Comparison of ENCODE assay signal across 34 cellular contexts in the genomic region with DNA sequence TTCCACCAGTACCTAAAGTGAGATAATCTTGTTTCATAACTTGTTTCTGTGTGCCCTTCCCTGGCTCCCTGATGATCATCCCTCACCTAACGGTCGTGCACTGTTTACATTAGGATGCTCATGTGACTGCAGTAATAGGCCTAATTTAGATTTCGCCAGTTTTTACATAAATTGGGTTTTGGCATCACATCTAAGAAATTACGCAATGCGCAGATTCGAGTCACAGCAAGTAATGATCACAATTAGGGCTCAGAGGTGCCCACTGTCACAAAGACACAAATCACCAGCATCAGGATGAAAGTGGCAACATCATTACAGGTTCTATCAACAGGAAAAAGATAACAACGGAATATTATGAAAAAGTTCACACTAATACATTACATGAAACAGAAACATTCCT.
"Had no signal": no experiment of that assay in that cellular context is flagged by ENCODE, and none has a peak within 500 bp of the region (broad histone marks: within the 10 kb centered on the region; RNA-seq: fewer than 3 reads in every experiment).

No MANE protein-coding gene starts in this region.

- H3K9me3 Mint-ChIP-seq: activated CD4-positive, alpha-beta memory T cell treated with anti-CD3 and anti-CD28 coated beads for 36 hours; activated naive CD4-positive, alpha-beta T cell treated with anti-CD3 and anti-CD28 coated beads for 36 hours; activated T-helper 1 cell treated with anti-CD3 and anti-CD28 coated beads, Interleukin-12 subunit alpha, Interleukin-12 subunit beta, Interleukin-2, Interleukin-4 antibody, amounts not matched to agents 30 ng/mL and 10 ng/mL and 1 ng/mL, durations not matched to agents 14 hours and 24 hours and 36 hours; effector memory CD8-positive, alpha-beta T cell; naive thymus-derived CD4-positive, alpha-beta T cell; neural progenitor cell had no signal

- H3K4me3 ChIP-seq: neural progenitor cell, psoas muscle, smooth muscle cell, stomach, thyroid gland, upper lobe of left lung, vagina had no signal

- H3K27me3 Mint-ChIP-seq: activated CD4-positive, alpha-beta memory T cell treated with anti-CD3 and anti-CD28 coated beads for 36 hours; effector memory CD8-positive, alpha-beta T cell; naive thymus-derived CD4-positive, alpha-beta T cell; stimulated activated naive B cell treated with anti-CD40 and anti-IgM and Interleukin-4, amounts not matched to agents 10 μg/mL and 1 μg/mL and 100 μg/mL, for 72 hours had no signal

- DNase-seq: activated CD4-positive, alpha-beta memory T cell treated with anti-CD3 and anti-CD28 coated beads for 36 hours; activated CD4-positive, alpha-beta T cell treated with anti-CD3 and anti-CD28 coated beads for 48 hours; activated CD8-positive, alpha-beta memory T cell treated with anti-CD3 and anti-CD28 coated beads, Interleukin-2, amount 50 U/mL, for 4 hours; activated effector memory CD4-positive, alpha-beta T cell treated with anti-CD3 and anti-CD28 coated beads, Interleukin-2, amount 50 U/mL, for 16 hours; activated naive CD4-positive, alpha-beta T cell treated with anti-CD3 and anti-CD28 coated beads for 36 hours; activated T-cell treated with anti-CD3 and anti-CD28 coated beads, Interleukin-2, amount 50 U/mL, for 1 hour; amygdala; caudate nucleus; cortex of kidney; effector memory CD8-positive, alpha-beta T cell; head of caudate nucleus; hippocampal formation; left colon; mammary epithelial cell; midbrain; naive thymus-derived CD4-positive, alpha-beta T cell; occipital lobe; psoas muscle; stimulated activated CD4-positive, alpha-beta T cell treated with anti-CD3 and anti-CD28 coated beads, Interleukin-2, amount 100 ng/mL, for 24 hours; stimulated activated naive B cell treated with anti-CD40 and anti-IgM and Interleukin-4, amounts not matched to agents 10 μg/mL and 1 μg/mL and 100 μg/mL, for 72 hours; stomach; T-helper 9 cell; thyroid gland; upper lobe of left lung; WERI-Rb-1 had no signal

- ATAC-seq: activated CD4-positive, CD25-positive, alpha-beta regulatory T cell treated with anti-CD3 and anti-CD28 coated beads, Interleukin-2, amount 50 U/mL, for 24 hours; effector memory CD8-positive, alpha-beta T cell; left colon; naive thymus-derived CD4-positive, alpha-beta T cell; psoas muscle; stimulated activated naive B cell treated with anti-CD40 and anti-IgM and Interleukin-4, amounts not matched to agents 10 μg/mL and 1 μg/mL and 100 μg/mL, for 72 hours had no signal

- H3K9ac ChIP-seq: neural progenitor cell, parathyroid adenoma had no signal

- H3K9me3 ChIP-seq: psoas muscle, stomach, thyroid gland, upper lobe of left lung, vagina had no signal

- H3K27ac Mint-ChIP-seq: activated CD4-positive, alpha-beta memory T cell treated with anti-CD3 and anti-CD28 coated beads for 36 hours; activated naive CD4-positive, alpha-beta T cell treated with anti-CD3 and anti-CD28 coated beads for 36 hours; activated T-helper 1 cell treated with anti-CD3 and anti-CD28 coated beads, Interleukin-12 subunit alpha, Interleukin-12 subunit beta, Interleukin-2, Interleukin-4 antibody, amounts not matched to agents 30 ng/mL and 10 ng/mL and 1 ng/mL, durations not matched to agents 14 hours and 24 hours and 36 hours; stimulated activated naive B cell treated with anti-CD40 and anti-IgM and Interleukin-4, amounts not matched to agents 10 μg/mL and 1 μg/mL and 100 μg/mL, for 72 hours had no signal

- H3K27me3 ChIP-seq: neural progenitor cell, stomach, thyroid gland, upper lobe of left lung, vagina had no signal

- H3K4me1 ChIP-seq: neural progenitor cell, psoas muscle, stomach, upper lobe of left lung had no signal

- FAIRE-seq: endothelial cell of umbilical vein, keratinocyte, TTC549 had no signal

- H2AFZ ChIP-seq: neural progenitor cell, parathyroid adenoma had no signal

- H3K4me3 Mint-ChIP-seq: activated CD4-positive, alpha-beta memory T cell treated with anti-CD3 and anti-CD28 coated beads for 36 hours; activated naive CD4-positive, alpha-beta T cell treated with anti-CD3 and anti-CD28 coated beads for 36 hours; activated T-helper 1 cell treated with anti-CD3 and anti-CD28 coated beads, Interleukin-12 subunit alpha, Interleukin-12 subunit beta, Interleukin-2, Interleukin-4 antibody, amounts not matched to agents 30 ng/mL and 10 ng/mL and 1 ng/mL, durations not matched to agents 14 hours and 24 hours and 36 hours; effector memory CD8-positive, alpha-beta T cell; naive thymus-derived CD4-positive, alpha-beta T cell; neural progenitor cell; stimulated activated naive B cell treated with anti-CD40 and anti-IgM and Interleukin-4, amounts not matched to agents 10 μg/mL and 1 μg/mL and 100 μg/mL, for 72 hours had no signal

- H3K27ac ChIP-seq: neural progenitor cell, parathyroid adenoma, psoas muscle, stomach, upper lobe of left lung, vagina, WERI-Rb-1 had no signal

- H3K4me1 Mint-ChIP-seq: neural progenitor cell had no signal

- H3K4me2 ChIP-seq: neural progenitor cell, smooth muscle cell had no signal
